Comparison of ENCODE assay signal across 8 cellular contexts in genomic region chr20:44908987-44909871, GRCh38. TPM values are rescaled to one million over a fixed set of nuclear protein-coding genes. Genes with fewer than 3 reads are reported as not detected.
DNase-seq lines count a peak whose midpoint lies in the region; ATAC-seq, FAIRE-seq and TF ChIP-seq lines count a peak whose summit lies in the region.

No MANE protein-coding gene starts in this region.

- DNase-seq in GM12891 (ENCODE audit: insufficient read length, low spot score) (no peak), Peyer's patch (no peak), epithelial cell of proximal tubule (ENCODE audit: low read depth) (no peak), RCC 7860 (ENCODE audit: low spot score) (no peak), NCI-H2196 treated with DMSO at 0.1 percent for 48 hours (lab: John Stamatoyannopoulos, UW; ENCODE audit: unreplicated experiment) (no peak)

- H3K4me3 ChIP-seq in Peyer's patch (peak overlapping the region; percentile 43 to 77 (median 62)), epithelial cell of proximal tubule (ENCODE audit: low read depth, low read length) (peak overlapping the region; percentile 79), rectal smooth muscle tissue (ENCODE audit: low read length) (peak overlapping the region; percentile 75)

- no peaks in the 10 kb centered on the region for H3K27me3 ChIP-seq in Peyer's patch
- H3K27me3 ChIP-seq in rectal smooth muscle tissue (ENCODE audit: control insufficient read depth, insufficient read depth, low read length), result no peaks in the 10 kb centered on the region

- FAIRE-seq in GM12891 (lab: Jason Lieb, UNC), result peak; percentile 48
- no peak for FAIRE-seq in RCC 7860 (lab: Jason Lieb, UNC)

- H3K36me3 ChIP-seq in Peyer's patch (peaks cover 0 to 37% (median 0%) of the 10 kb centered on the region in 3 donors), rectal smooth muscle tissue (ENCODE audit: control insufficient read depth, insufficient read depth, low read length) (peaks cover 17% of the 10 kb centered on the region)

- H3K4me1 ChIP-seq in Peyer's patch (peaks cover 0 to 18% (median 3%) of the 10 kb centered on the region in 4 donors), rectal smooth muscle tissue (ENCODE audit: control insufficient read depth, insufficient read depth, low read length) (no peaks in the 10 kb centered on the region)

- TF ChIP-seq POLR2A in GM12891 (IDR thresholded peaks at IDR 0.05; ENCODE audit: low read depth, low read length) (no peak), Peyer's patch (IDR thresholded peaks at IDR 0.05) (no peak)

- H3K27ac ChIP-seq in Peyer's patch (peak overlapping the region in 1 of 4 donors; percentile 73), rectal smooth muscle tissue (ENCODE audit: low read depth, low read length) (no peak overlapping the region)

- ATAC-seq in HG03095 (IDR thresholded peaks at IDR 0.05; ENCODE audit: unreplicated experiment) (no peak), GM21529 (IDR thresholded peaks at IDR 0.05; ENCODE audit: unreplicated experiment) (no peak)

- no peaks in the 10 kb centered on the region for H3K9me3 ChIP-seq in Peyer's patch

- H3K9ac ChIP-seq in rectal smooth muscle tissue (ENCODE audit: low read length), result no peak overlapping the region

- TF ChIP-seq CTCF in Peyer's patch (IDR thresholded peaks at IDR 0.05), result no peak
- no peak for TF ChIP-seq CTCF in epithelial cell of proximal tubule (conservative IDR thresholded peaks at IDR 0.05; ENCODE audit: low read depth, low read length)

TF ChIP-seq in GM12891, 5 proteins besides CTCF, POLR2A, EP300 and RAD21:
- TF ChIP-seq POLR2AphosphoS5 (IDR thresholded peaks at IDR 0.05; ENCODE audit: low read depth, low read length), result peak; percentile 29; the same call in 1 of the 2 replicates
- TF ChIP-seq POU2F2 (IDR thresholded peaks at IDR 0.05; ENCODE audit: low read depth, low read length), result 0 out of 2 replicates have a peak, but pooled peaks have one; percentile 3
- no peak for TF ChIP-seq PAX5 (IDR thresholded peaks at IDR 0.05; ENCODE audit: insufficient read depth, low read length, severe bottlenecking)
- no peak for TF ChIP-seq SPI1 (IDR thresholded peaks at IDR 0.05; ENCODE audit: low read depth, low read length)
- TF ChIP-seq TAF1 (IDR thresholded peaks at IDR 0.05; ENCODE audit: low read depth, low read length), result no peak
TF ChIP-seq in GM12891: peak in this region for 2.

RNA-seq across cellular contexts. Expression of gene PABPC1L, which starts 0.6 kb away (rescaled TPM):
- polyA plus RNA-seq in GM12891 (2012; ENCODE audit: low read depth, missing spikeins), result 38.3 TPM
- total RNA-seq in Peyer's patch, result 100 to 1,000 TPM in 1 of 4 donors, 10 to 100 TPM in 3; 10.5 to 123 (median 33.6) TPM
- total RNA-seq in epithelial cell of proximal tubule, result 6.5 and 9.2 TPM in 2 replicates

RNA-seq across cellular contexts. Expression of gene YWHAB, which starts 23.7 kb away (rescaled TPM):
- 123 TPM for polyA plus RNA-seq in GM12891 (2012; ENCODE audit: low read depth, missing spikeins)
- total RNA-seq in Peyer's patch (100 to 1,000 TPM; 105 to 174 (median 125) TPM), epithelial cell of proximal tubule (162 and 203 TPM in 2 replicates)

RNA-seq across cellular contexts. Expression of gene TOMM34, which starts 51.0 kb away (rescaled TPM):
- polyA plus RNA-seq in GM12891 (2012; ENCODE audit: low read depth, missing spikeins), result 26.6 TPM
- 10 to 100 TPM in 3 of 4 donors, 1 to 10 TPM in 1; 8.4 to 19.0 (median 12.2) TPM for total RNA-seq in Peyer's patch
- 74.3 and 95.6 TPM in 2 replicates for total RNA-seq in epithelial cell of proximal tubule

RNA-seq across cellular contexts. Expression of gene STK4, which starts 57.1 kb away (rescaled TPM):
- polyA plus RNA-seq in GM12891 (2012; ENCODE audit: low read depth, missing spikeins), result 27.8 TPM
- total RNA-seq in Peyer's patch (100 to 1,000 TPM in 1 of 4 donors, 10 to 100 TPM in 3; 27.7 to 128 (median 42.9) TPM), epithelial cell of proximal tubule (17.4 and 17.6 TPM in 2 replicates)
